ENCODE assay signal across 9 cellular contexts in the genomic region with DNA sequence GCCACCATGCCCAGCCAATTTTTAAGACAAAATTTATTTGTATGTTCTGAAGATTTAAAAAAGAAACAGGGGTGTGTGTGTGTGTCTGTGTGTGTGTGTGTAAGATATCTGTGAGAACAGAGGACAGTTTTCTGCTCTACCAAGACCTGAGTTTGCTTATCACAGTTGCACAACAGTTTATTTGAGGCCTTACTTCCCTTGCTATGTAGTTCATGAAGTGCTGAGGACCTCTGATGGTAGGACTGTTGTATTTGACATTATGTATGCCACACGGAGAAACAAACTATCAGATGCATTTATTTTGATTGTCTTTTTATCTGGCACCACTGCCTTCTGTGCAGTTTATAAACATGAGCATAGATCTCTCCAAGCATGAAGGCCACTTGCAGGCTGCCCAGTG.
DNase-seq lines count a peak whose midpoint lies in the region; ATAC-seq, FAIRE-seq and TF ChIP-seq lines count a peak whose summit lies in the region.
"Had no signal": no experiment of that assay in that cellular context is flagged by ENCODE, and none has a peak within 500 bp of the region (broad histone marks: within the 10 kb centered on the region; RNA-seq: fewer than 3 reads in every experiment).

No MANE protein-coding gene starts in this region.

- no peak for ATAC-seq in GM19467 (IDR thresholded peaks at IDR 0.05; ENCODE audit: unreplicated experiment)

- no peaks in the 10 kb centered on the region for H3K36me3 Mint-ChIP-seq in activated CD4-positive, alpha-beta T cell treated with anti-CD3 and anti-CD28 coated beads, Interleukin-2, amount 10 ng/mL, durations not matched to agents 7 days and 5 days (ENCODE audit: low read depth)

- H3K27ac Mint-ChIP-seq in activated CD4-positive, alpha-beta T cell treated with anti-CD3 and anti-CD28 coated beads, Interleukin-2, amount 10 ng/mL, durations not matched to agents 7 days and 5 days = no peak overlapping the region

- no peaks in the 10 kb centered on the region for H3K4me1 Mint-ChIP-seq in activated CD4-positive, alpha-beta T cell treated with anti-CD3 and anti-CD28 coated beads, Interleukin-2, amount 10 ng/mL, durations not matched to agents 7 days and 5 days

- no peak overlapping the region for H3K4me3 ChIP-seq in astrocyte of the spinal cord (ENCODE audit: low read depth, low read length)
- H3K4me3 ChIP-seq: skin epidermis had no signal

- peak; percentile 42 for DNase-seq in H4 (ENCODE audit: low spot score)
- peak; percentile 12 for DNase-seq in astrocyte of the spinal cord (ENCODE audit: low read depth, low spot score)
- DNase-seq in kidney glomerular epithelial cell (lab: John Stamatoyannopoulos, UW) = peak; percentile 2
- DNase-seq in GM10266 (ENCODE audit: extremely low spot score) = no peak
- DNase-seq in NOMO-1 treated with dmso at 0.1 percent for 144 hours (lab: John Stamatoyannopoulos, UW; ENCODE audit: unreplicated experiment) = no peak
- DNase-seq in activated CD4-positive, alpha-beta T cell treated with anti-CD3 and anti-CD28 coated beads, Interleukin-2, amount 10 ng/mL, durations not matched to agents 7 days and 5 days = no peak

- TF ChIP-seq CTCF in astrocyte of the spinal cord (IDR thresholded peaks at IDR 0.05; ENCODE audit: low read depth, low read length) (peak; percentile 14), GM10266 (IDR thresholded peaks at IDR 0.05; ENCODE audit: control insufficient read depth, insufficient read depth, low read depth, missing control alignments) (no peak)

- no peaks in the 10 kb centered on the region for H3K9me3 Mint-ChIP-seq in activated CD4-positive, alpha-beta T cell treated with anti-CD3 and anti-CD28 coated beads, Interleukin-2, amount 10 ng/mL, durations not matched to agents 7 days and 5 days

- no peak overlapping the region for H3K4me3 Mint-ChIP-seq in activated CD4-positive, alpha-beta T cell treated with anti-CD3 and anti-CD28 coated beads, Interleukin-2, amount 10 ng/mL, durations not matched to agents 7 days and 5 days

- POLR2A ChIA-PET in activated CD4-positive, alpha-beta T cell treated with anti-CD3 and anti-CD28 coated beads, Interleukin-2, amount 10 ng/mL, durations not matched to agents 7 days and 5 days (lab: Charles Lee) = no interaction called here

- CTCF ChIA-PET in activated CD4-positive, alpha-beta T cell treated with anti-CD3 and anti-CD28 coated beads, Interleukin-2, amount 10 ng/mL, durations not matched to agents 7 days and 5 days (lab: Charles Lee) = interaction anchor here (1.8 kb wide), 1 partner anchor 18 kb away, joined by 4 read pairs; no protein-coding TSS in a partner anchor

- FAIRE-seq in A204.1 (lab: Jason Lieb, UNC) = peak; percentile 19

- in situ Hi-C loops in astrocyte of the spinal cord (cut with HindIII; ENCODE audit: low sequenced_read_pairs) = no loop called here

- no peaks in the 10 kb centered on the region for H3K27me3 Mint-ChIP-seq in activated CD4-positive, alpha-beta T cell treated with anti-CD3 and anti-CD28 coated beads, Interleukin-2, amount 10 ng/mL, durations not matched to agents 7 days and 5 days

Comparison
In these comparisons a context has a peak if more than half of its experiments do, and no peak if none do; other contexts are left out.
1. DNase-seq: peak in H4 (single experiment), astrocyte of the spinal cord (single experiment) and kidney glomerular epithelial cell (single experiment); none in GM10266 (single experiment), NOMO-1 treated with dmso at 0.1 percent for 144 hours (single experiment) and activated CD4-positive, alpha-beta T cell treated with anti-CD3 and anti-CD28 coated beads, Interleukin-2, amount 10 ng/mL, durations not matched to agents 7 days and 5 days (single experiment).